ENCODE assay signal across 23 cellular contexts in genomic region chr1:82421782-82422181, GRCh38.
DNase-seq lines count a peak whose midpoint lies in the region; ATAC-seq, FAIRE-seq and TF ChIP-seq lines count a peak whose summit lies in the region.
"Had no signal": no experiment of that assay in that cellular context is flagged by ENCODE, and none has a peak within 500 bp of the region (broad histone marks: within the 10 kb centered on the region; RNA-seq: fewer than 3 reads in every experiment).

No MANE protein-coding gene starts in this region.

- no peaks in the 10 kb centered on the region for H3K79me2 ChIP-seq in HepG2 (ENCODE audit: insufficient read depth, low read length)

- DNase-seq in HepG2 (ENCODE audit: low spot score): no peak
- DNase-seq in right lobe of liver: no peak
- no peak for DNase-seq in kidney
- no peak for DNase-seq in activated CD4-positive, CD25-positive, alpha-beta regulatory T cell treated with anti-CD3 and anti-CD28 coated beads, Interleukin-2, amount 50 U/mL, for 72 hours
- no peak for DNase-seq in NCI-H226
- DNase-seq: AML-193; CD4-positive, alpha-beta T cell; CD8-positive, alpha-beta memory T cell; COR-L47; DMS 273 treated with DMSO at 0.1 percent for 48 hours; DMS153; DMS53; DMS79; DND-41; EL; GDM1 had no signal

- H3K4me2 ChIP-seq in HepG2 (ENCODE audit: low read depth, low read length): no peak overlapping the region
- H3K4me2 ChIP-seq: A549; BLaER1 treated with 17β-estradiol and CSF1 and Interleukin-3, amounts not matched to agents 10 nM and 100 nM had no signal

- POLR2A ChIA-PET in HepG2 (lab: Yijun Ruan, JAX): no interaction called here

- TF ChIP-seq RAD21 in HepG2 (CRISPR knock-in tag; IDR thresholded peaks at IDR 0.05): no peak

- ATAC-seq in HepG2 (no peak), right lobe of liver (no peak)
- ATAC-seq: A549, GM12878 had no signal

- H2AFZ ChIP-seq in HepG2 (ENCODE audit: low read length): no peak overlapping the region

- H3K27me3 ChIP-seq in HepG2 (ENCODE audit: control insufficient read depth in 1 of 2, insufficient read depth in 2 of 2, low read length in 2 of 2): no peaks in the 10 kb centered on the region
- no peaks in the 10 kb centered on the region for H3K27me3 ChIP-seq in right lobe of liver
- H3K27me3 ChIP-seq: BLaER1 treated with 17β-estradiol and CSF1 and Interleukin-3, amounts not matched to agents 10 nM and 100 nM had no signal

- H3K9ac ChIP-seq in HepG2 (ENCODE audit: insufficient read depth, low read depth, low read length) (no peak overlapping the region), kidney (ENCODE audit: low read length in 2 of 2) (no peak overlapping the region)
- H3K9ac ChIP-seq: BLaER1 treated with 17β-estradiol and CSF1 and Interleukin-3, amounts not matched to agents 10 nM and 100 nM had no signal

- intact Hi-C loops in HepG2 (cut with micrococcal nuclease; ENCODE audit: unreplicated experiment) (no loop called here), right lobe of liver (cut with DNase I) (no loop called here), kidney (cut with DNase I) (no loop called here)

- H3K36me3 ChIP-seq in HepG2 (replicated peaks in 1 of 2; ENCODE audit: control insufficient read depth in 1 of 2, insufficient read depth in 2 of 2, low read length in 2 of 2): no peaks in the 10 kb centered on the region
- no peaks in the 10 kb centered on the region for H3K36me3 ChIP-seq in right lobe of liver
- H3K36me3 ChIP-seq in kidney (ENCODE audit: control insufficient read depth in 1 of 2, insufficient read depth in 2 of 2, low read length in 2 of 2): no peaks in the 10 kb centered on the region
- H3K36me3 ChIP-seq: BLaER1 treated with 17β-estradiol and CSF1 and Interleukin-3, amounts not matched to agents 10 nM and 100 nM had no signal

- no peaks in the 10 kb centered on the region for H4K20me1 ChIP-seq in HepG2 (ENCODE audit: insufficient read depth, low read length)
- H4K20me1 ChIP-seq: BLaER1 treated with 17β-estradiol and CSF1 and Interleukin-3, amounts not matched to agents 10 nM and 100 nM had no signal

- no TSS peak for BruUV-seq in HepG2 (replicated peaks; lab: Mats Ljungman, UMichigan)

- no peak overlapping the region for H3K4me3 ChIP-seq in HepG2 (replicated peaks in 1 of 3; ENCODE audit: insufficient read depth in 1 of 3, low read depth in 2 of 3, low read length in 3 of 3)
- H3K4me3 ChIP-seq in right lobe of liver: no peak overlapping the region
- H3K4me3 ChIP-seq in kidney (ENCODE audit: low read length in 2 of 2): no peak overlapping the region
- H3K4me3 ChIP-seq: A549; BLaER1 treated with 17β-estradiol and CSF1 and Interleukin-3, amounts not matched to agents 10 nM and 100 nM; GM12878 had no signal

- TF ChIP-seq CTCF in HepG2 (CRISPR knock-in tag; IDR thresholded peaks at IDR 0.05) (no peak), right lobe of liver (IDR thresholded peaks at IDR 0.05) (no peak), kidney (IDR thresholded peaks at IDR 0.05; ENCODE audit: borderline replicate concordance, extremely low read depth, insufficient read depth) (no peak)

- CTCF ChIA-PET in HepG2 (lab: Yijun Ruan, JAX; ENCODE audit: low intra/inter-chr PET ratio, low total read pairs): no interaction called here

- FAIRE-seq in HepG2 (lab: Jason Lieb, UNC): no peak
- FAIRE-seq in kidney (lab: Jason Lieb, UNC): peak; percentile 17
- FAIRE-seq: A549, GM12878, GM12892, GM18507 had no signal

- no peak for TF ChIP-seq POLR2A in HepG2 (IDR thresholded peaks at IDR 0.05; ENCODE audit: insufficient read depth in 1 of 2, low read depth in 2 of 2, low read length in 2 of 2)
- TF ChIP-seq POLR2A in right lobe of liver (IDR thresholded peaks at IDR 0.05): no peak

- H3K4me1 ChIP-seq in HepG2 (ENCODE audit: insufficient read depth, low read length) (no peaks in the 10 kb centered on the region), right lobe of liver (no peaks in the 10 kb centered on the region), kidney (ENCODE audit: control insufficient read depth in 1 of 2, insufficient read depth in 1 of 2, low read depth in 1 of 2, low read length in 2 of 2) (no peaks in the 10 kb centered on the region)
- H3K4me1 ChIP-seq: A549; BLaER1 treated with 17β-estradiol and CSF1 and Interleukin-3, amounts not matched to agents 10 nM and 100 nM had no signal

- H3K27ac ChIP-seq in HepG2 (ENCODE audit: extremely low read length, insufficient read depth, low read length) (no peak overlapping the region), right lobe of liver (no peak overlapping the region), kidney (ENCODE audit: low read depth in 2 of 2, low read length in 2 of 2) (no peak overlapping the region)
- H3K27ac ChIP-seq: 22Rv1; A549; BLaER1 treated with 17β-estradiol and CSF1 and Interleukin-3, amounts not matched to agents 10 nM and 100 nM; C4-2B had no signal

- no peak for TF ChIP-seq EP300 in HepG2 (IDR thresholded peaks at IDR 0.05; ENCODE audit: low read depth in 2 of 2, low read length in 2 of 2)
- no peak for TF ChIP-seq EP300 in HepG2 (CRISPR knock-in tag; IDR thresholded peaks at IDR 0.05; ENCODE audit: borderline replicate concordance)

- in situ Hi-C loops in HepG2 (cut with HindIII; ENCODE audit: extremely low pct_ligation_motif_present, low pct_unique_long_range_greater_than_20kb): no loop called here

- peaks cover 67% of the 10 kb centered on the region for H3K9me3 ChIP-seq in HepG2 (ENCODE audit: low read length)
- no peaks in the 10 kb centered on the region for H3K9me3 ChIP-seq in right lobe of liver
- no peaks in the 10 kb centered on the region for H3K9me3 ChIP-seq in kidney (ENCODE audit: control insufficient read depth in 1 of 2, low read length in 2 of 2)
- H3K9me3 ChIP-seq: A549; BLaER1 treated with 17β-estradiol and CSF1 and Interleukin-3, amounts not matched to agents 10 nM and 100 nM had no signal

- WGBS in HepG2 (ENCODE audit: low lambda C conversion rate): 1% methylated on average over 2 of the region's 2 CpGs
- 47% methylated on average over 2 of the region's 2 CpGs for WGBS in right lobe of liver (ENCODE audit: insufficient coverage, low coverage, low lambda C conversion rate, missing lambda C conversion rate)

TF ChIP-seq in HepG2, 621 proteins besides CTCF, POLR2A, EP300 and RAD21:
- peak; percentile 65 for TF ChIP-seq CREB1 (IDR thresholded peaks at IDR 0.05)
- no peak for TF ChIP-seq CREB1 (CRISPR knock-in tag; IDR thresholded peaks at IDR 0.05)
- TF ChIP-seq ZNF614 (CRISPR knock-in tag; IDR thresholded peaks at IDR 0.05; ENCODE audit: borderline replicate concordance): no peak
- no peak for TF ChIP-seq JUN (CRISPR knock-in tag; IDR thresholded peaks at IDR 0.05)
